ENCODE assay signal across 8 cellular contexts in the genomic region with DNA sequence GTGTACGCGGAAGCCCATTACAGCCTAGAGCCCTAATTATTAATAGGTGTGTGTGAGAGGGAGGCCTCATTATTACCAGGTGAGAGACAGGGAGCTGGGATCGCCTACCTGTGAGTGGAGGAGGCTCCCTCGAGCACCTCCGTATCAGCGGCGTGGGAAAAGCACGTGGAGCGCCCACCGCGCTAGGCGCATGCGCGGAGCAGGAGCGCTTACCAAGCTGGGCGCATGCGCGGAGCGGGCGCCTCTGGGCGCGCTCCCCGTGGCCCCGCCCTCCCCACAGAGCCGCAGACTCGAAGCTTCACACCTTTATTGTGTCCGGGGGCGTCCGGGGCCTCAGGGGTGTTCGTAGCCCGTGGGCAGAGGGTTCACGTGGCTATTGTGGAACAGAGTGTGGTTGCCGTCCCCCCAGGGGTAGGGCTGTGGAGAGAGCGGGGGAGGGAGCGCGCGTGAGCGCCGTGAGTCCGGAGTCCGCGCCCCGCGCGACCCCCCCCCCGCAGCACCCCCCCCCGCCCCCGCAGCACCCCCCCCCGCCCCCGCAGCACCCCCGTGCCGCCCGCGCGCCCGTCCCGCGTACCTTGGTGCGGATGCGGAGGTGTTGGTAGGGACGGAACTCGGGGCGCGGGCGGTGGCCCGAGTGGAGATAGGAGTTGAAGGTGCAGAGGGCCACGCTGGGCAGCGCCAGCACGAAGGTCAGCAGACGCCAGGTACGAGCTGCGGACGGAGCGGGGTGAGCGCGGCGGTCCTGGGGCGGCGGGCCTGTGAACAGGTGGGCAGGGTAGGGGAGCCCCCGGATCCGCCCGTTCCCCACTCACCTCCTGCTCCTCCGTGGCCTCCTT. TPM values are rescaled to one million over a fixed set of nuclear protein-coding genes. Genes with fewer than 3 reads are reported as not detected.
DNase-seq lines count a peak whose midpoint lies in the region; ATAC-seq and TF ChIP-seq lines count a peak whose summit lies in the region.

No MANE protein-coding gene starts in this region.

- H3K36me3 Mint-ChIP-seq in natural killer cell = no peaks in the 10 kb centered on the region

- H3K27ac Mint-ChIP-seq in natural killer cell = peak overlapping the region; percentile 58 to 60

- no peak for TF ChIP-seq CTCF in epithelial cell of proximal tubule (conservative IDR thresholded peaks at IDR 0.05; ENCODE audit: low read depth, low read length)
- no peak for TF ChIP-seq CTCF in natural killer cell (IDR thresholded peaks at IDR 0.05)

- peaks cover 0 to 2% of the 10 kb centered on the region in 2 donors for H3K27me3 Mint-ChIP-seq in natural killer cell (ENCODE audit: low read depth in 2 of 2)

- no peaks in the 10 kb centered on the region for H3K36me3 ChIP-seq in H7 (replicated peaks; ENCODE audit: control insufficient read depth, insufficient read depth, low read length)

- peak overlapping the region; percentile 21; the same call in 1 of the 2 replicates for H3K4me3 ChIP-seq in H7 (ENCODE audit: insufficient read depth, low read depth, low read length)
- H3K4me3 ChIP-seq in epithelial cell of proximal tubule (ENCODE audit: low read depth, low read length) = peak overlapping the region; percentile 44

- ATAC-seq in natural killer cell (peak; percentile 73 to 89 (median 81)), GM21529 (IDR thresholded peaks at IDR 0.05; ENCODE audit: unreplicated experiment) (no peak)

- H3K4me3 Mint-ChIP-seq in natural killer cell = peak overlapping the region; percentile 78

- peaks cover 9% of the 10 kb centered on the region for H3K27me3 ChIP-seq in H7 (ENCODE audit: control insufficient read depth, insufficient read depth, low read length)

- H3K9me3 Mint-ChIP-seq in natural killer cell = no peaks in the 10 kb centered on the region

- peaks cover 39 to 53% of the 10 kb centered on the region in 2 donors for H3K4me1 Mint-ChIP-seq in natural killer cell

- DNase-seq in H7 (peak; percentile 69), epithelial cell of proximal tubule (ENCODE audit: low read depth) (no peak), natural killer cell (peak; percentile 73), A172 (ENCODE audit: low spot score) (no peak), GDM1 (lab: John Stamatoyannopoulos, UW) (no peak)
- peak; percentile 34 for DNase-seq in activated CD8-positive, alpha-beta memory T cell treated with anti-CD3 and anti-CD28 coated beads, Interleukin-2, amount 50 U/mL, for 1 hour (ENCODE audit: extremely low read depth)
- DNase-seq in stimulated activated naive CD4-positive, alpha-beta T cell treated with Interleukin-2 at 50 U/mL for 16 hours (lab: John Stamatoyannopoulos, UW) = peak; percentile 52

- intact Hi-C loops in natural killer cell (cut with micrococcal nuclease) = no loop called here

RNA-seq across cellular contexts. Expression of a gene that starts 0.5 kb away (rescaled TPM):
- total RNA-seq in H7 (2014; rRNA removed; shearing (Covaris generic)) = not detected in 2 replicates
- total RNA-seq in epithelial cell of proximal tubule (not detected in 2 replicates), natural killer cell (not detected)
- total RNA-seq in A172 (2014; rRNA removed; shearing (Covaris generic)) = not detected in 2 replicates

RNA-seq across cellular contexts. Expression of a gene that starts 14.9 kb away (rescaled TPM):
- 0.17 and 0.33 TPM in 2 replicates for total RNA-seq in H7 (2014; rRNA removed; shearing (Covaris generic))
- 0.22 TPM in 1 of 2 replicates, not detected in the other for total RNA-seq in epithelial cell of proximal tubule
- under 1 TPM; 0.14 to 0.50 (median 0.23) TPM for total RNA-seq in natural killer cell
- total RNA-seq in A172 (2014; rRNA removed; shearing (Covaris generic)) = not detected in 2 replicates

RNA-seq across cellular contexts. Expression of a gene that starts 31.6 kb away (rescaled TPM):
- 8.0 and 11.6 TPM in 2 replicates for total RNA-seq in H7 (2014; rRNA removed; shearing (Covaris generic))
- total RNA-seq in epithelial cell of proximal tubule = 9.2 and 10.3 TPM in 2 replicates
- 10 to 100 TPM; 10.4 to 22.8 (median 16.6) TPM for total RNA-seq in natural killer cell
- 17.7 and 18.6 TPM in 2 replicates for total RNA-seq in A172 (2014; rRNA removed; shearing (Covaris generic))

RNA-seq across cellular contexts. Expression of a gene that starts 34.5 kb away (rescaled TPM):
- not detected in 2 replicates for total RNA-seq in H7 (2014; rRNA removed; shearing (Covaris generic))
- total RNA-seq in epithelial cell of proximal tubule (not detected in 2 replicates), natural killer cell (1 to 10 TPM; 1.0 to 2.9 (median 2.2) TPM)
- total RNA-seq in A172 (2014; rRNA removed; shearing (Covaris generic)) = not detected in 2 replicates

RNA-seq across cellular contexts. Expression of a gene that starts 44.3 kb away (rescaled TPM):
- total RNA-seq in H7 (2014; rRNA removed; shearing (Covaris generic)) = 3.0 and 3.1 TPM in 2 replicates
- total RNA-seq in epithelial cell of proximal tubule (56.8 and 62.2 TPM in 2 replicates), natural killer cell (1 to 10 TPM in 1 of 3 donors, under 1 TPM in 2; 0.72 to 1.3 (median 0.78) TPM)
- total RNA-seq in A172 (2014; rRNA removed; shearing (Covaris generic)) = 29.8 and 42.0 TPM in 2 replicates

Comparison
In these comparisons a context has a peak if more than half of its experiments do, and no peak if none do; other contexts are left out.
1. DNase-seq: peak in H7 (single experiment), activated CD8-positive, alpha-beta memory T cell treated with anti-CD3 and anti-CD28 coated beads, Interleukin-2, amount 50 U/mL, for 1 hour (single experiment), natural killer cell (single experiment) and stimulated activated naive CD4-positive, alpha-beta T cell treated with Interleukin-2 at 50 U/mL for 16 hours (single experiment); none in epithelial cell of proximal tubule (single experiment), A172 (single experiment) and GDM1 (single experiment).